ENCODE assay signal across 18 cellular contexts in genomic region chr17:40225151-40225550, GRCh38. TPM values are rescaled to one million over a fixed set of nuclear protein-coding genes. Genes with fewer than 3 reads are reported as not detected.
DNase-seq lines count a peak whose midpoint lies in the region; ATAC-seq, FAIRE-seq and TF ChIP-seq lines count a peak whose summit lies in the region.
"Had no signal": no experiment of that assay in that cellular context is flagged by ENCODE, and none has a peak within 500 bp of the region (broad histone marks: within the 10 kb centered on the region; RNA-seq: fewer than 3 reads in every experiment).

No MANE protein-coding gene starts in this region.

- H3K27me3 ChIP-seq in HepG2 (ENCODE audit: control insufficient read depth in 1 of 2, insufficient read depth in 2 of 2, low read length in 2 of 2) (no peaks in the 10 kb centered on the region), right lobe of liver (no peaks in the 10 kb centered on the region), uterus (no peaks in the 10 kb centered on the region)
- H3K27me3 ChIP-seq: hepatocyte, ovary had no signal

- in situ Hi-C loops in HepG2 (cut with HindIII; ENCODE audit: extremely low pct_ligation_motif_present, low pct_unique_long_range_greater_than_20kb): no loop called here

- intact Hi-C loops in HepG2 (cut with micrococcal nuclease; ENCODE audit: unreplicated experiment): no loop called here
- intact Hi-C loops in right lobe of liver (cut with DNase I): no loop called here
- intact Hi-C loops in uterus (cut with DNase I; ENCODE audit: low total_unique reads): no loop called here

- H3K27ac Mint-ChIP-seq in effector memory CD8-positive, alpha-beta T cell: peak overlapping the region; percentile 16 to 49
- no peak overlapping the region for H3K27ac Mint-ChIP-seq in neural crest cell (ENCODE audit: unreplicated experiment)
- H3K27ac Mint-ChIP-seq: dendritic cell treated with granulocyte-macrophage colony-stimulating factor and Interleukin-4, amounts not matched to agents 40 ng/mL and 50 ng/mL, for 4 days; T-helper 1 cell treated with Interleukin-12 subunit alpha and Interleukin-12 subunit beta and Interleukin-4 antibody, amounts not matched to agents 30 μg/mL and 1 μg/mL, for 36 hours had no signal

- TF ChIP-seq POLR2A in HepG2 (IDR thresholded peaks at IDR 0.05; ENCODE audit: insufficient read depth in 1 of 2, low read depth in 2 of 2, low read length in 2 of 2) (no peak), right lobe of liver (IDR thresholded peaks at IDR 0.05) (no peak), uterus (IDR thresholded peaks at IDR 0.05) (no peak)

- H3K4me2 ChIP-seq in HepG2 (ENCODE audit: low read depth, low read length): no peak overlapping the region
- H3K4me2 ChIP-seq: hepatocyte had no signal

- no peak for ATAC-seq in HepG2
- no peak for ATAC-seq in right lobe of liver
- ATAC-seq in effector memory CD8-positive, alpha-beta T cell (replicated peaks): no peak

- BruUV-seq in HepG2 (replicated peaks; lab: Mats Ljungman, UMichigan): no TSS peak

- H3K4me1 ChIP-seq in HepG2 (ENCODE audit: insufficient read depth, low read length) (peaks cover 19% of the 10 kb centered on the region), right lobe of liver (peaks cover 0 to 5% (median under 1%) of the 10 kb centered on the region in 4 donors), uterus (peaks cover 0 to 5% of the 10 kb centered on the region in 2 donors)

- no peak for FAIRE-seq in HepG2 (lab: Jason Lieb, UNC)

- H3K36me3 ChIP-seq in HepG2 (replicated peaks in 1 of 2; ENCODE audit: control insufficient read depth in 1 of 2, insufficient read depth in 2 of 2, low read length in 2 of 2): peaks cover 3 to 17% of the 10 kb centered on the region in 2 experiments; a peak in 4 of 5 replicates
- H3K36me3 ChIP-seq in right lobe of liver: peaks cover 0 to 3% (median 0%) of the 10 kb centered on the region in 4 donors
- H3K36me3 ChIP-seq in uterus: no peaks in the 10 kb centered on the region
- H3K36me3 ChIP-seq: ovary had no signal

- H3K9me3 ChIP-seq in HepG2 (ENCODE audit: low read length) (no peaks in the 10 kb centered on the region), right lobe of liver (no peaks in the 10 kb centered on the region), uterus (no peaks in the 10 kb centered on the region)
- H3K9me3 ChIP-seq: ovary had no signal

- no peaks in the 10 kb centered on the region for H3K9me3 Mint-ChIP-seq in effector memory CD8-positive, alpha-beta T cell
- no peaks in the 10 kb centered on the region for H3K9me3 Mint-ChIP-seq in neural crest cell
- H3K9me3 Mint-ChIP-seq: CD4-positive, alpha-beta memory T cell; dendritic cell treated with granulocyte-macrophage colony-stimulating factor and Interleukin-4, amounts not matched to agents 40 ng/mL and 50 ng/mL, for 4 days; T-helper 1 cell treated with Interleukin-12 subunit alpha and Interleukin-12 subunit beta and Interleukin-4 antibody, amounts not matched to agents 30 μg/mL and 1 μg/mL, for 36 hours had no signal

- TF ChIP-seq EP300 in HepG2 (IDR thresholded peaks at IDR 0.05; ENCODE audit: low read depth in 2 of 2, low read length in 2 of 2): no peak
- TF ChIP-seq EP300 in HepG2 (CRISPR knock-in tag; IDR thresholded peaks at IDR 0.05; ENCODE audit: borderline replicate concordance): no peak

- POLR2A ChIA-PET in HepG2 (lab: Yijun Ruan, JAX) (no interaction called here), GM10248 (lab: Yijun Ruan, JAX) (interaction anchor here (0.6 to 0.7 kb wide), 2 partner anchors 60 to 318 kb away, joined by 3 to 4 read pairs; no protein-coding TSS in a partner anchor)

- no peak for TF ChIP-seq RAD21 in HepG2 (CRISPR knock-in tag; IDR thresholded peaks at IDR 0.05)

- H3K27me3 Mint-ChIP-seq in effector memory CD8-positive, alpha-beta T cell: no peaks in the 10 kb centered on the region
- H3K27me3 Mint-ChIP-seq in neural crest cell (ENCODE audit: low read depth): no peaks in the 10 kb centered on the region
- H3K27me3 Mint-ChIP-seq: CD4-positive, alpha-beta memory T cell; dendritic cell treated with granulocyte-macrophage colony-stimulating factor and Interleukin-4, amounts not matched to agents 40 ng/mL and 50 ng/mL, for 4 days had no signal

- H3K79me2 ChIP-seq in HepG2 (ENCODE audit: insufficient read depth, low read length): peaks cover 57% of the 10 kb centered on the region

- no peak overlapping the region for H3K9ac ChIP-seq in HepG2 (ENCODE audit: insufficient read depth, low read depth, low read length)

- peaks cover 55% of the 10 kb centered on the region for H3K36me3 Mint-ChIP-seq in effector memory CD8-positive, alpha-beta T cell (ENCODE audit: insufficient read depth)
- H3K36me3 Mint-ChIP-seq in neural crest cell (ENCODE audit: low read depth): no peaks in the 10 kb centered on the region

- H2AFZ ChIP-seq in HepG2 (ENCODE audit: low read length): no peak overlapping the region
- H2AFZ ChIP-seq: hepatocyte had no signal

- TF ChIP-seq CTCF in HepG2 (CRISPR knock-in tag; IDR thresholded peaks at IDR 0.05) (no peak), right lobe of liver (IDR thresholded peaks at IDR 0.05) (no peak), neural crest cell (conservative IDR thresholded peaks at IDR 0.05) (no peak), uterus (IDR thresholded peaks at IDR 0.05) (no peak), GM10248 (IDR thresholded peaks at IDR 0.05; ENCODE audit: control extremely low read depth, extremely low read depth, low read depth, missing control alignments) (no peak)

- no peaks in the 10 kb centered on the region for H4K20me1 ChIP-seq in HepG2 (ENCODE audit: insufficient read depth, low read length)

- CTCF ChIA-PET in HepG2 (lab: Yijun Ruan, JAX; ENCODE audit: low intra/inter-chr PET ratio, low total read pairs): no interaction called here
- CTCF ChIA-PET in GM10248 (lab: Yijun Ruan, JAX): interaction anchor here (1.0 kb wide), 1 partner anchor 23 kb away, joined by 3 read pairs; no protein-coding TSS in a partner anchor

- WGBS in HepG2 (ENCODE audit: low lambda C conversion rate): 98% methylated on average over 1 of the region's 1 CpG
- WGBS in right lobe of liver (ENCODE audit: insufficient coverage, low coverage, low lambda C conversion rate, missing lambda C conversion rate): 57% methylated on average over 1 of the region's 1 CpG

- H3K4me3 ChIP-seq in HepG2 (replicated peaks in 1 of 3; ENCODE audit: insufficient read depth in 1 of 3, low read depth in 2 of 3, low read length in 3 of 3) (no peak overlapping the region), right lobe of liver (no peak overlapping the region), uterus (no peak overlapping the region)
- H3K4me3 ChIP-seq: hepatocyte, ovary had no signal

- H3K4me3 Mint-ChIP-seq in effector memory CD8-positive, alpha-beta T cell: no peak overlapping the region
- peak overlapping the region; percentile 35 for H3K4me3 Mint-ChIP-seq in neural crest cell
- H3K4me3 Mint-ChIP-seq: dendritic cell treated with granulocyte-macrophage colony-stimulating factor and Interleukin-4, amounts not matched to agents 40 ng/mL and 50 ng/mL, for 4 days; T-helper 1 cell treated with Interleukin-12 subunit alpha and Interleukin-12 subunit beta and Interleukin-4 antibody, amounts not matched to agents 30 μg/mL and 1 μg/mL, for 36 hours had no signal

- DNase-seq in HepG2 (ENCODE audit: low spot score): no peak
- no peak for DNase-seq in right lobe of liver
- DNase-seq in effector memory CD8-positive, alpha-beta T cell: no peak
- no peak for DNase-seq in neural crest cell (ENCODE audit: low read depth, low spot score)
- DNase-seq in uterus: no peak
- DNase-seq in SW 1271 (lab: John Stamatoyannopoulos, UW): no peak
- no peak for DNase-seq in GM10248 (ENCODE audit: extremely low spot score)
- no peak for DNase-seq in stimulated activated CD4-positive, alpha-beta T cell treated with anti-CD3 and anti-CD28 coated beads, Interleukin-4, amount 100 ng/mL, for 1 hour
- DNase-seq: activated effector memory CD4-positive, alpha-beta T cell treated with anti-CD3 and anti-CD28 coated beads, Interleukin-2, amount 50 U/mL, for 16 hours; CD4-positive, alpha-beta memory T cell; kidney glomerular epithelial cell; NCI-H1694 treated with DMSO at 0.1 percent for 48 hours; NCI-H345; ovary; stimulated activated CD4-positive, alpha-beta T cell treated with anti-CD3 and anti-CD28 coated beads, Interleukin-4, amount 100 ng/mL, for 4 hours had no signal

- peaks cover 21 to 47% of the 10 kb centered on the region in 2 donors for H3K4me1 Mint-ChIP-seq in effector memory CD8-positive, alpha-beta T cell (ENCODE audit: low read depth in 2 of 2)
- peaks cover 29% of the 10 kb centered on the region for H3K4me1 Mint-ChIP-seq in neural crest cell

- H3K27ac ChIP-seq in HepG2 (ENCODE audit: extremely low read length, insufficient read depth, low read length) (no peak overlapping the region), right lobe of liver (no peak overlapping the region), uterus (peak overlapping the region; percentile 19)
- H3K27ac ChIP-seq: hepatocyte, ovary had no signal

RNA-seq across cellular contexts. Expression of gene WIPF2, which starts 6.0 kb away (rescaled TPM):
- total RNA-seq in HepG2 (2016; rRNA removed; fragmentation: Illumina TruSeq; extraction: Trizol) (10.8 and 11.8 TPM in 2 replicates), right lobe of liver (10 to 100 TPM in 2 of 6 experiments, 1 to 10 TPM in 4; 7.0 to 12.1 (median 9.0) TPM), neural crest cell (28.7 and 30.2 TPM in 2 replicates), uterus (10 to 100 TPM in 2 of 4 donors, 1 to 10 TPM in 2; 4.9 to 34.3 (median 8.6) TPM)
- 1.2 and 1.4 TPM in 2 replicates for total RNA-seq in HepG2 (2016; cell fraction: cytosol; rRNA removed; fragmentation: Illumina TruSeq; extraction: Trizol; ENCODE audit: low read depth)
- 11.1 and 11.4 TPM in 2 replicates for total RNA-seq in HepG2 (2016; cell fraction: insoluble cytoplasmic fraction; rRNA removed; fragmentation: Illumina TruSeq; extraction: Trizol)
- 7.1 and 7.4 TPM in 2 replicates for total RNA-seq in HepG2 (2016; cell fraction: membrane; rRNA removed; fragmentation: Illumina TruSeq; extraction: Trizol)
- 8.5 and 10.1 TPM in 2 replicates for total RNA-seq in HepG2 (2016; cell fraction: nucleus; rRNA removed; fragmentation: Illumina TruSeq; extraction: Trizol)
- 7.2 and 8.3 TPM in 2 replicates for polyA plus RNA-seq in HepG2 (2011; rRNA removed)
- polyA plus RNA-seq in HepG2 (2011; cell fraction: cytosol; rRNA removed): 3.3 and 3.9 TPM in 2 replicates
- polyA plus RNA-seq in HepG2 (2011; cell fraction: nucleus; rRNA removed): 6.3 and 6.8 TPM in 2 replicates
- polyA plus RNA-seq in HepG2 (2012): 16.2 and 16.9 TPM in 2 replicates
- polyA plus RNA-seq in HepG2 (2016; cell fraction: cytosol; fragmentation: Illumina TruSeq; extraction: Trizol; ENCODE audit: low read depth): 1.7 and 1.9 TPM in 2 replicates
- polyA plus RNA-seq in HepG2 (2016; cell fraction: insoluble cytoplasmic fraction; fragmentation: Illumina TruSeq; extraction: Trizol; ENCODE audit: low read depth): 14.6 and 18.9 TPM in 2 replicates
- 4.5 and 5.5 TPM in 2 replicates for polyA plus RNA-seq in HepG2 (2016; cell fraction: membrane; fragmentation: Illumina TruSeq; extraction: Trizol; ENCODE audit: low read depth)
- 17.7 and 23.9 TPM in 2 replicates for polyA plus RNA-seq in HepG2 (2016; cell fraction: nucleus; fragmentation: Illumina TruSeq; extraction: Trizol; ENCODE audit: insufficient read depth, low read depth)
- 10.7 and 12.1 TPM in 2 replicates for polyA minus RNA-seq in HepG2 (2011; rRNA and poly(A)+ RNA removed; ENCODE audit: low replicate concordance)
- 8.1 and 9.5 TPM in 2 replicates for polyA minus RNA-seq in HepG2 (2011; cell fraction: cytosol; rRNA and poly(A)+ RNA removed)
- 7.2 and 8.5 TPM in 2 replicates for polyA minus RNA-seq in HepG2 (2011; cell fraction: nucleus; rRNA and poly(A)+ RNA removed)

RNA-seq across cellular contexts. Expression of gene RAPGEFL1, which starts 47.9 kb away (rescaled TPM):
- total RNA-seq in HepG2 (2016; rRNA removed; fragmentation: Illumina TruSeq; extraction: Trizol): 1.1 and 4.5 TPM in 2 replicates
- total RNA-seq in HepG2 (2016; cell fraction: cytosol; rRNA removed; fragmentation: Illumina TruSeq; extraction: Trizol; ENCODE audit: low read depth): 1.5 and 1.9 TPM in 2 replicates
- total RNA-seq in HepG2 (2016; cell fraction: insoluble cytoplasmic fraction; rRNA removed; fragmentation: Illumina TruSeq; extraction: Trizol): 1.3 and 2.7 TPM in 2 replicates
- total RNA-seq in HepG2 (2016; cell fraction: membrane; rRNA removed; fragmentation: Illumina TruSeq; extraction: Trizol): 1.7 TPM in 2 replicates
- 4.2 and 4.8 TPM in 2 replicates for total RNA-seq in HepG2 (2016; cell fraction: nucleus; rRNA removed; fragmentation: Illumina TruSeq; extraction: Trizol)
- polyA plus RNA-seq in HepG2 (2011; rRNA removed): 7.3 and 7.8 TPM in 2 replicates
- 1.8 and 1.9 TPM in 2 replicates for polyA plus RNA-seq in HepG2 (2011; cell fraction: cytosol; rRNA removed)
- 53.9 and 60.7 TPM in 2 replicates for polyA plus RNA-seq in HepG2 (2011; cell fraction: nucleus; rRNA removed)
- polyA plus RNA-seq in HepG2 (2012): 6.4 and 8.2 TPM in 2 replicates
- polyA plus RNA-seq in HepG2 (2016; cell fraction: cytosol; fragmentation: Illumina TruSeq; extraction: Trizol; ENCODE audit: low read depth): 0.27 and 0.35 TPM in 2 replicates
- polyA plus RNA-seq in HepG2 (2016; cell fraction: insoluble cytoplasmic fraction; fragmentation: Illumina TruSeq; extraction: Trizol; ENCODE audit: low read depth): 1.6 and 2.4 TPM in 2 replicates
- 0.85 and 0.91 TPM in 2 replicates for polyA plus RNA-seq in HepG2 (2016; cell fraction: membrane; fragmentation: Illumina TruSeq; extraction: Trizol; ENCODE audit: low read depth)
- polyA plus RNA-seq in HepG2 (2016; cell fraction: nucleus; fragmentation: Illumina TruSeq; extraction: Trizol; ENCODE audit: insufficient read depth, low read depth): 23.6 and 26.4 TPM in 2 replicates
- 4.9 and 19.9 TPM in 2 replicates for polyA minus RNA-seq in HepG2 (2011; rRNA and poly(A)+ RNA removed; ENCODE audit: low replicate concordance)
- 0.53 and 1.3 TPM in 2 replicates for polyA minus RNA-seq in HepG2 (2011; cell fraction: cytosol; rRNA and poly(A)+ RNA removed)
- polyA minus RNA-seq in HepG2 (2011; cell fraction: nucleus; rRNA and poly(A)+ RNA removed): 10.6 and 13.8 TPM in 2 replicates
- 10 to 100 TPM in 1 of 6 experiments, 1 to 10 TPM in 5; 1.4 to 16.5 (median 4.4) TPM for total RNA-seq in right lobe of liver
- 23.3 and 24.1 TPM in 2 replicates for total RNA-seq in neural crest cell
- 10 to 100 TPM in 1 of 4 donors, 1 to 10 TPM in 1, under 1 TPM in 2; 0.29 to 21.5 (median 2.0) TPM for total RNA-seq in uterus

Comparison
In these comparisons a context has a peak if more than half of its experiments do, and no peak if none do; other contexts are left out.
1. H3K27ac ChIP-seq: peak in uterus (2 of 2); none in HepG2 (single experiment) and right lobe of liver (0 of 3).